13 cellular contexts compared by ENCODE assay signal in genomic region chr9:91090132-91090410, GRCh38.
"Had no signal": no experiment of that assay in that cellular context is flagged by ENCODE, and none has a peak within 500 bp of the region (broad histone marks: within the 10 kb centered on the region; RNA-seq: fewer than 3 reads in every experiment).

No MANE protein-coding gene starts in this region.

- DNase-seq: activated CD4-positive, alpha-beta T cell treated with anti-CD3 and anti-CD28 coated beads, Interleukin-2, amount 50 U/mL, for 1 hour; activated CD8-positive, alpha-beta memory T cell treated with anti-CD3 and anti-CD28 coated beads, Interleukin-2, amount 50 U/mL, for 4 hours; activated effector memory CD4-positive, alpha-beta T cell treated with anti-CD3 and anti-CD28 coated beads, Interleukin-2, amount 50 U/mL, for 16 hours; activated naive CD8-positive, alpha-beta T cell treated with anti-CD3 and anti-CD28 coated beads, Interleukin-2, amount 10 ng/mL, durations not matched to agents 7 days and 5 days; aorta had no signal

- H3K4me3 Mint-ChIP-seq: activated naive CD8-positive, alpha-beta T cell treated with anti-CD3 and anti-CD28 coated beads, Interleukin-2, amount 10 ng/mL, durations not matched to agents 7 days and 5 days; naive thymus-derived CD8-positive, alpha-beta T cell; T-helper 1 cell treated with Interleukin-12 subunit alpha and Interleukin-12 subunit beta and Interleukin-4 antibody, amounts not matched to agents 30 μg/mL and 1 μg/mL, for 36 hours; WTC11 had no signal

- H3K27me3 Mint-ChIP-seq: activated naive CD8-positive, alpha-beta T cell treated with anti-CD3 and anti-CD28 coated beads, Interleukin-2, amount 10 ng/mL, durations not matched to agents 7 days and 5 days; progenitor cell of endocrine pancreas had no signal

- H3K4me1 ChIP-seq: breast epithelium, stomach had no signal

- H3K27me3 ChIP-seq: breast epithelium, stomach had no signal

- H3K36me3 ChIP-seq: breast epithelium, stomach had no signal

- H3K4me3 ChIP-seq: breast epithelium, lung, mucosa of descending colon, stomach had no signal

- ATAC-seq: naive thymus-derived CD8-positive, alpha-beta T cell had no signal

- H3K27ac Mint-ChIP-seq: naive thymus-derived CD8-positive, alpha-beta T cell; progenitor cell of endocrine pancreas; T-helper 1 cell treated with Interleukin-12 subunit alpha and Interleukin-12 subunit beta and Interleukin-4 antibody, amounts not matched to agents 30 μg/mL and 1 μg/mL, for 36 hours; WTC11 had no signal
